In genomic region chr19:2475702-2476450, GRCh38 we compare ENCODE assay signal across 1 cellular context.
TF ChIP-seq lines count a peak whose summit lies in the region.

TSS of gene GADD45B (plus strand) at chr19:2476127. CDS start at chr19:2476359, 232 bp downstream.

TF ChIP-seq in K562, 482 proteins besides CTCF, POLR2A, EP300 and RAD21 (continued from another document and continues in another):
- TF ChIP-seq GTF3C2 (IDR thresholded peaks at IDR 0.05; ENCODE audit: borderline replicate concordance, extremely low read depth, insufficient read length): no peak
- peak in 1 of 2 experiments; percentile 71 for TF ChIP-seq MAZ (CRISPR knock-in tag; conservative IDR thresholded peaks at IDR 0.05 in 1 of 2, IDR thresholded peaks at IDR 0.05 in 1 of 2)
- 0 out of 2 replicates have a peak, but pooled peaks have one; percentile 7 for TF ChIP-seq ARID1B (IDR thresholded peaks at IDR 0.05)
- TF ChIP-seq DACH1 (IDR thresholded peaks at IDR 0.05; ENCODE audit: partially characterized antibody): no peak
- TF ChIP-seq ZNF347 (CRISPR knock-in tag; IDR thresholded peaks at IDR 0.05; ENCODE audit: low read depth): no peak
- TF ChIP-seq ZNF354B (CRISPR knock-in tag; IDR thresholded peaks at IDR 0.05): no peak
- peak; percentile 47 for TF ChIP-seq FOSL1 (tag; conservative IDR thresholded peaks at IDR 0.05)
- TF ChIP-seq BHLHE40 (IDR thresholded peaks at IDR 0.05; ENCODE audit: low read length): peak; percentile 16; the same call in 1 of the 2 replicates
- peak; percentile 52; the same call in 1 of the 2 replicates for TF ChIP-seq SAFB (IDR thresholded peaks at IDR 0.05; ENCODE audit: borderline replicate concordance, low read depth, low read length)
- peak; percentile 44; the same call in 1 of the 2 replicates for TF ChIP-seq TFAP4 (CRISPR knock-in tag; IDR thresholded peaks at IDR 0.05; ENCODE audit: borderline replicate concordance)
- peak; percentile 94; the same call in 1 of the 2 replicates for TF ChIP-seq CGGBP1 (CRISPR knock-in tag; IDR thresholded peaks at IDR 0.05)
- TF ChIP-seq BCOR (IDR thresholded peaks at IDR 0.05): peak; percentile 24
- TF ChIP-seq DNMT1 (IDR thresholded peaks at IDR 0.05): 0 out of 2 replicates have a peak, but pooled peaks have one; percentile 75
- peak; percentile 44; the same call in 1 of the 2 replicates for TF ChIP-seq ATF4 (CRISPR knock-in tag; IDR thresholded peaks at IDR 0.05)
- TF ChIP-seq MGA (IDR thresholded peaks at IDR 0.05): peak; percentile 36; the same call in 1 of the 2 replicates
- TF ChIP-seq HBP1 (CRISPR knock-in tag; IDR thresholded peaks at IDR 0.05): peak; percentile 83; the same call in 1 of the 2 replicates
- TF ChIP-seq SNAPC5 (CRISPR knock-in tag; IDR thresholded peaks at IDR 0.05): no peak
- no peak for TF ChIP-seq HDGF (IDR thresholded peaks at IDR 0.05)
- no peak for TF ChIP-seq SMARCC2 (IDR thresholded peaks at IDR 0.05; ENCODE audit: low read depth)
- TF ChIP-seq PHF8 (IDR thresholded peaks at IDR 0.05; ENCODE audit: borderline replicate concordance, low read length): peak; percentile 99
- TF ChIP-seq NEUROD1 (IDR thresholded peaks at IDR 0.05; ENCODE audit: borderline replicate concordance, low read depth, low read length, partially characterized antibody): peak; percentile 71
- peak; percentile 53; the same call in 1 of the 2 replicates for TF ChIP-seq ELF2 (CRISPR knock-in tag; IDR thresholded peaks at IDR 0.05)
- peak; percentile 46; the same call in 1 of the 2 replicates for TF ChIP-seq ZBTB2 (IDR thresholded peaks at IDR 0.05)
- TF ChIP-seq THRB (CRISPR knock-in tag; conservative IDR thresholded peaks at IDR 0.05): peak; percentile 80
- no peak for TF ChIP-seq CREB5 (CRISPR knock-in tag; IDR thresholded peaks at IDR 0.05)
- no peak for TF ChIP-seq ZNF696 (CRISPR knock-in tag; conservative IDR thresholded peaks at IDR 0.05)
- no peak for TF ChIP-seq MTF1 (CRISPR knock-in tag; IDR thresholded peaks at IDR 0.05; ENCODE audit: borderline replicate concordance)
